11 cellular contexts compared by ENCODE assay signal in genomic region chr14:98957211-98958047, GRCh38.
DNase-seq lines count a peak whose midpoint lies in the region; ATAC-seq and TF ChIP-seq lines count a peak whose summit lies in the region.
"Had no signal": no experiment of that assay in that cellular context is flagged by ENCODE, and none has a peak within 500 bp of the region (broad histone marks: within the 10 kb centered on the region; RNA-seq: fewer than 3 reads in every experiment).

No MANE protein-coding gene starts in this region.

- DNase-seq in AG10803 (ENCODE audit: low read depth), result peak; percentile 92
- peak; percentile 84 for DNase-seq in RPMI7951 (ENCODE audit: low read depth)
- DNase-seq in fibroblast of gingiva (ENCODE audit: low read depth), result peak; percentile 6
- DNase-seq in osteoblast (ENCODE audit: insufficient read length, low spot score, missing footprints), result peak; percentile 90
- no peak for DNase-seq in pons (ENCODE audit: low spot score)
- DNase-seq in Ammon's horn (ENCODE audit: low spot score), result no peak
- no peak for DNase-seq in activated CD4-positive, alpha-beta T cell treated with anti-CD3 and anti-CD28 coated beads for 48 hours
- DNase-seq: NCI-H774, WERI-Rb-1 had no signal

- no peaks in the 10 kb centered on the region for H4K20me1 ChIP-seq in osteoblast (ENCODE audit: insufficient read depth, low read length)
- H4K20me1 ChIP-seq: BLaER1 had no signal

- no peaks in the 10 kb centered on the region for H3K79me2 ChIP-seq in osteoblast (ENCODE audit: insufficient read depth, low read length)

- no peak for ATAC-seq in HG02763 (IDR thresholded peaks at IDR 0.05; ENCODE audit: unreplicated experiment)

- H3K27ac ChIP-seq in osteoblast (ENCODE audit: low read depth, low read length), result no peak overlapping the region
- H3K27ac ChIP-seq: BLaER1, WERI-Rb-1 had no signal

- H3K4me3 ChIP-seq in AG10803 (ENCODE audit: low read length) (no peak overlapping the region), osteoblast (ENCODE audit: insufficient read depth, low read length) (no peak overlapping the region)
- H3K4me3 ChIP-seq: BLaER1 had no signal

- no peaks in the 10 kb centered on the region for H3K27me3 ChIP-seq in osteoblast (ENCODE audit: insufficient read depth, low read length)
- H3K27me3 ChIP-seq: BLaER1 had no signal

- no peak overlapping the region for H3K4me2 ChIP-seq in osteoblast (ENCODE audit: insufficient read depth, low read length)
- H3K4me2 ChIP-seq: BLaER1 had no signal

- H3K36me3 ChIP-seq in osteoblast (ENCODE audit: insufficient read depth, low read length), result no peaks in the 10 kb centered on the region
- H3K36me3 ChIP-seq: BLaER1, WERI-Rb-1 had no signal

- H3K4me1 ChIP-seq in osteoblast (ENCODE audit: insufficient read depth, low read length), result peaks cover 6% of the 10 kb centered on the region
- H3K4me1 ChIP-seq: BLaER1 had no signal

- no peak overlapping the region for H2AFZ ChIP-seq in osteoblast (ENCODE audit: low read length)

- no peak for TF ChIP-seq CTCF in AG10803 (conservative IDR thresholded peaks at IDR 0.05; ENCODE audit: low read length)
- no peak for TF ChIP-seq CTCF in osteoblast (IDR thresholded peaks at IDR 0.05; ENCODE audit: extremely low read depth, low read depth, low read length)

- H3K9me3 ChIP-seq in osteoblast (ENCODE audit: low read depth, low read length), result no peaks in the 10 kb centered on the region
- H3K9me3 ChIP-seq: BLaER1 had no signal

Comparison
In these comparisons a context has a peak if more than half of its experiments do, and no peak if none do; other contexts are left out.
1. DNase-seq: peak in AG10803 (single experiment), RPMI7951 (single experiment), fibroblast of gingiva (single experiment) and osteoblast (single experiment); none in pons (single experiment), Ammon's horn (single experiment) and activated CD4-positive, alpha-beta T cell treated with anti-CD3 and anti-CD28 coated beads for 48 hours (single experiment).